In genomic region chr13:103656329-103656728, GRCh38 we compare ENCODE assay signal across 1 cellular context.
TF ChIP-seq lines count a peak whose summit lies in the region.

No MANE protein-coding gene starts in this region.

TF ChIP-seq in GM23338, 12 proteins besides CTCF, POLR2A, EP300 and RAD21 (continued from another document):
- TF ChIP-seq REST (IDR thresholded peaks at IDR 0.05; ENCODE audit: unreplicated experiment) (no peak), EZH2 (IDR thresholded peaks at IDR 0.05; ENCODE audit: low read depth, unreplicated experiment) (no peak), POLR2AphosphoS5 (IDR thresholded peaks at IDR 0.05; ENCODE audit: low read depth) (no peak), NANOG (IDR thresholded peaks at IDR 0.05; ENCODE audit: borderline replicate concordance) (no peak), STAT1 (IDR thresholded peaks at IDR 0.05; ENCODE audit: unreplicated experiment) (no peak), EZH2phosphoT487 (IDR thresholded peaks at IDR 0.05; ENCODE audit: unreplicated experiment) (no peak)
- TF ChIP-seq, protein P1, sequence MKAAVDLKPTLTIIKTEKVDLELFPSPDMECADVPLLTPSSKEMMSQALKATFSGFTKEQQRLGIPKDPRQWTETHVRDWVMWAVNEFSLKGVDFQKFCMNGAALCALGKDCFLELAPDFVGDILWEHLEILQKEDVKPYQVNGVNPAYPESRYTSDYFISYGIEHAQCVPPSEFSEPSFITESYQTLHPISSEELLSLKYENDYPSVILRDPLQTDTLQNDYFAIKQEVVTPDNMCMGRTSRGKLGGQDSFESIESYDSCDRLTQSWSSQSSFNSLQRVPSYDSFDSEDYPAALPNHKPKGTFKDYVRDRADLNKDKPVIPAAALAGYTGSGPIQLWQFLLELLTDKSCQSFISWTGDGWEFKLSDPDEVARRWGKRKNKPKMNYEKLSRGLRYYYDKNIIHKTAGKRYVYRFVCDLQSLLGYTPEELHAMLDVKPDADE (IDR thresholded peaks at IDR 0.05): no peak
